ENCODE assay signal across 17 cellular contexts in genomic region chr10:79057481-79058275, GRCh38. TPM values are rescaled to one million over a fixed set of nuclear protein-coding genes. Genes with fewer than 3 reads are reported as not detected.
DNase-seq lines count a peak whose midpoint lies in the region; ATAC-seq and TF ChIP-seq lines count a peak whose summit lies in the region.
"Had no signal": no experiment of that assay in that cellular context is flagged by ENCODE, and none has a peak within 500 bp of the region (broad histone marks: within the 10 kb centered on the region; RNA-seq: fewer than 3 reads in every experiment).

No MANE protein-coding gene starts in this region.

- H3K4me3 ChIP-seq in ovary, result no peak overlapping the region
- H3K4me3 ChIP-seq in upper lobe of right lung, result no peak overlapping the region
- no peak overlapping the region for H3K4me3 ChIP-seq in esophagus squamous epithelium
- no peak overlapping the region for H3K4me3 ChIP-seq in GM23248
- H3K4me3 ChIP-seq: gastroesophageal sphincter, upper lobe of left lung had no signal

- TF ChIP-seq POLR2A in ovary (IDR thresholded peaks at IDR 0.05) (no peak), esophagus squamous epithelium (IDR thresholded peaks at IDR 0.05) (no peak)

- no peaks in the 10 kb centered on the region for H3K4me1 ChIP-seq in ovary (ENCODE audit: insufficient read depth)
- H3K4me1 ChIP-seq in upper lobe of right lung, result peaks cover 10% of the 10 kb centered on the region
- H3K4me1 ChIP-seq in esophagus squamous epithelium, result no peaks in the 10 kb centered on the region
- no peaks in the 10 kb centered on the region for H3K4me1 ChIP-seq in GM23248 (ENCODE audit: insufficient read depth)
- H3K4me1 ChIP-seq: gastroesophageal sphincter had no signal

- H3K79me2 ChIP-seq in GM23248 (ENCODE audit: insufficient read depth), result no peaks in the 10 kb centered on the region

- no peaks in the 10 kb centered on the region for H3K36me3 ChIP-seq in ovary
- no peaks in the 10 kb centered on the region for H3K36me3 ChIP-seq in upper lobe of right lung
- no peaks in the 10 kb centered on the region for H3K36me3 ChIP-seq in esophagus squamous epithelium
- no peaks in the 10 kb centered on the region for H3K36me3 ChIP-seq in GM23248 (ENCODE audit: low read depth)
- H3K36me3 ChIP-seq: BE2C, gastroesophageal sphincter, upper lobe of left lung had no signal

- no peaks in the 10 kb centered on the region for H4K20me1 ChIP-seq in GM23248 (ENCODE audit: insufficient read depth)

- H3F3A ChIP-seq in GM23248 (ENCODE audit: insufficient read depth), result no peaks in the 10 kb centered on the region

- H3K9ac ChIP-seq in GM23248, result no peak overlapping the region

- no peak overlapping the region for H3K4me2 ChIP-seq in GM23248 (ENCODE audit: unreplicated experiment)

- ATAC-seq in Right ventricle myocardium inferior (no peak), left lobe of liver (no peak), upper lobe of right lung (no peak)
- ATAC-seq: activated CD4-positive, alpha-beta T cell treated with anti-CD3 and anti-CD28 coated beads for 36 hours; gastroesophageal sphincter had no signal

- no peaks in the 10 kb centered on the region for H3K9me2 ChIP-seq in GM23248 (ENCODE audit: insufficient read depth)

- no peak overlapping the region for H2AFZ ChIP-seq in GM23248

- intact Hi-C loops in cardiac septum (cut with DNase I) (no loop called here), Right ventricle myocardium inferior (cut with DNase I) (no loop called here), ovary (cut with DNase I) (no loop called here), upper lobe of right lung (cut with DNase I) (no loop called here), esophagus squamous epithelium (cut with DNase I) (no loop called here)

- 79 to 89% (median 87%) methylated on average over 12 of the region's 12 CpGs for WGBS in ovary, 3 donors
- WGBS in esophagus squamous epithelium, 2 donors, result 81% methylated on average over 7 of the region's 12 CpGs
- WGBS in GM23248 (ENCODE audit: low coverage in 1 of 2, low lambda C conversion rate in 2 of 2, missing lambda C conversion rate in 2 of 2), 2 experiments, result 87 to 88% methylated on average over 12 of the region's 12 CpGs

- no peaks in the 10 kb centered on the region for H3K27me3 ChIP-seq in ovary
- no peaks in the 10 kb centered on the region for H3K27me3 ChIP-seq in upper lobe of right lung
- H3K27me3 ChIP-seq in esophagus squamous epithelium, result no peaks in the 10 kb centered on the region
- no peaks in the 10 kb centered on the region for H3K27me3 ChIP-seq in GM23248 (replicated peaks; ENCODE audit: insufficient read depth)
- H3K27me3 ChIP-seq: BE2C, gastroesophageal sphincter, upper lobe of left lung had no signal

- no peak for TF ChIP-seq EP300 in ovary (IDR thresholded peaks at IDR 0.05)

- H3K9me3 ChIP-seq in ovary (no peaks in the 10 kb centered on the region), upper lobe of right lung (no peaks in the 10 kb centered on the region), esophagus squamous epithelium (no peaks in the 10 kb centered on the region), GM23248 (ENCODE audit: low read depth) (no peaks in the 10 kb centered on the region)
- H3K9me3 ChIP-seq: BE2C, gastroesophageal sphincter, upper lobe of left lung had no signal

- DNase-seq in cardiac septum (ENCODE audit: low spot score) (peak; percentile 57), Right ventricle myocardium inferior (ENCODE audit: missing footprints) (no peak), left lobe of liver (ENCODE audit: low spot score) (peak; percentile 30), ovary (peak in 4 of 5 donors; percentile 4 to 15 (median 6)), upper lobe of right lung (peak; percentile 42), esophagus squamous epithelium (lab: John Stamatoyannopoulos, UW) (no peak), NCI-H187 treated with DMSO at 0.1 percent for 48 hours (lab: John Stamatoyannopoulos, UW) (no peak), GM23248 (no peak)
- DNase-seq: activated CD4-positive, alpha-beta T cell treated with anti-CD3 and anti-CD28 coated beads for 36 hours; activated CD8-positive, alpha-beta memory T cell treated with anti-CD3 and anti-CD28 coated beads for 24 hours; activated naive CD4-positive, alpha-beta T cell treated with Interleukin-2 at 50 U/mL for 16 hours; amygdala; Kasumi-1; nephron progenitor cell had no signal

- in situ Hi-C loops in GM23248 (cut with MboI), result no loop called here

- H3K27ac ChIP-seq in ovary (no peak overlapping the region), upper lobe of right lung (no peak overlapping the region), esophagus squamous epithelium (no peak overlapping the region), GM23248 (no peak overlapping the region)
- H3K27ac ChIP-seq: gastroesophageal sphincter, upper lobe of left lung had no signal

- TF ChIP-seq CTCF in ovary (IDR thresholded peaks at IDR 0.05) (no peak), upper lobe of right lung (IDR thresholded peaks at IDR 0.05) (no peak), esophagus squamous epithelium (IDR thresholded peaks at IDR 0.05) (no peak)

RNA-seq across cellular contexts. Expression of gene ZMIZ1, which starts 11.1 kb away (rescaled TPM):
- total RNA-seq in cardiac septum (40.7 TPM), Right ventricle myocardium inferior (48.8 TPM), left lobe of liver (15.0 TPM), ovary (100 to 1,000 TPM in 2 of 7 donors, 10 to 100 TPM in 5; 30.3 to 117 (median 86.3) TPM), upper lobe of right lung (84.7 TPM), esophagus squamous epithelium (10 to 100 TPM; 28.2 to 79.5 (median 40.4) TPM)
- polyA plus RNA-seq in ovary (10 to 100 TPM; 36.5 to 40.3 TPM), GM23248 (2016; fragmentation: Nextera tagmentation; extraction: Ambion mirVana) (20.9 and 21.9 TPM in 2 replicates)
- 26.6 and 28.4 TPM in 2 replicates for total RNA-seq in GM23248 (2014; rRNA removed; shearing (Covaris generic))

Comparison
In these comparisons a context has a peak if more than half of its experiments do, and no peak if none do; other contexts are left out.
1. DNase-seq: peak in cardiac septum (single experiment), left lobe of liver (single experiment), ovary (4 of 5) and upper lobe of right lung (single experiment); none in Right ventricle myocardium inferior (single experiment), esophagus squamous epithelium (single experiment), NCI-H187 treated with DMSO at 0.1 percent for 48 hours (single experiment) and GM23248 (single experiment).